Comparison of ENCODE assay signal across 1 cellular context in genomic region chr11:71615003-71615402, GRCh38.
TF ChIP-seq lines count a peak whose summit lies in the region.

No MANE protein-coding gene starts in this region.

TF ChIP-seq in K562, 482 proteins besides CTCF, POLR2A, EP300 and RAD21:
- TF ChIP-seq, protein P1, sequence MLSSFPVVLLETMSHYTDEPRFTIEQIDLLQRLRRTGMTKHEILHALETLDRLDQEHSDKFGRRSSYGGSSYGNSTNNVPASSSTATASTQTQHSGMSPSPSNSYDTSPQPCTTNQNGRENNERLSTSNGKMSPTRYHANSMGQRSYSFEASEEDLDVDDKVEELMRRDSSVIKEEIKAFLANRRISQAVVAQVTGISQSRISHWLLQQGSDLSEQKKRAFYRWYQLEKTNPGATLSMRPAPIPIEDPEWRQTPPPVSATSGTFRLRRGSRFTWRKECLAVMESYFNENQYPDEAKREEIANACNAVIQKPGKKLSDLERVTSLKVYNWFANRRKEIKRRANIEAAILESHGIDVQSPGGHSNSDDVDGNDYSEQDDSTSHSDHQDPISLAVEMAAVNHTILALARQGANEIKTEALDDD (IDR thresholded peaks at IDR 0.05): 0 out of 2 replicates have a peak, but pooled peaks have one; percentile 55
